12 cellular contexts compared by ENCODE assay signal in genomic region chr16:75062135-75062943, GRCh38. TPM values are rescaled to one million over a fixed set of nuclear protein-coding genes. Genes with fewer than 3 reads are reported as not detected.
A peak's percentile ranks its signal among the peaks of the same experiment; 100 is the strongest.
DNase-seq lines count a peak whose midpoint lies in the region; ATAC-seq and TF ChIP-seq lines count a peak whose summit lies in the region.
"Had no signal": no experiment of that assay in that cellular context is flagged by ENCODE, and none has a peak within 500 bp of the region (broad histone marks: within the 10 kb centered on the region; RNA-seq: fewer than 3 reads in every experiment).

No MANE protein-coding gene starts in this region.

- TF ChIP-seq POLR2A in heart left ventricle (IDR thresholded peaks at IDR 0.05), result no peak

- H3K4ac ChIP-seq in trophoblast cell (ENCODE audit: low read depth, low read length), result peak overlapping the region; percentile 52

- peaks cover 43% of the 10 kb centered on the region for H3K4me1 Mint-ChIP-seq in WTC11

- no peak overlapping the region for H2AFZ ChIP-seq in trophoblast cell (ENCODE audit: insufficient read depth, low read length, poor library complexity)

- no peak overlapping the region for H3K9ac ChIP-seq in trophoblast cell (ENCODE audit: low read length)

- H3K9me3 ChIP-seq in heart left ventricle, result no peaks in the 10 kb centered on the region
- H3K9me3 ChIP-seq in trophoblast cell (ENCODE audit: insufficient read depth, low read depth, low read length), result no peaks in the 10 kb centered on the region
- H3K9me3 ChIP-seq: mucosa of descending colon had no signal

- H3K36me3 Mint-ChIP-seq in WTC11, result no peaks in the 10 kb centered on the region

- peak overlapping the region; percentile 50 for H2BK12ac ChIP-seq in trophoblast cell (ENCODE audit: low read length)

- peak overlapping the region; percentile 76 for H2BK120ac ChIP-seq in trophoblast cell (ENCODE audit: insufficient read depth, low read length, poor library complexity)

- peak overlapping the region; percentile 53 for H4K8ac ChIP-seq in trophoblast cell (ENCODE audit: low read depth, low read length)

- TF ChIP-seq CTCF in WTC11 (IDR thresholded peaks at IDR 0.05) (no peak), heart left ventricle (IDR thresholded peaks at IDR 0.05) (no peak), GM20000 (IDR thresholded peaks at IDR 0.05; ENCODE audit: extremely low read depth, missing control alignments) (no peak)

- H3K79me2 ChIP-seq in trophoblast cell (ENCODE audit: control insufficient read depth, insufficient read depth, low read length, poor library complexity), result peaks cover 12% of the 10 kb centered on the region

- no peaks in the 10 kb centered on the region for H3K27me3 Mint-ChIP-seq in WTC11 (ENCODE audit: low read depth)

- peak overlapping the region; percentile 67 for H3K18ac ChIP-seq in trophoblast cell (ENCODE audit: low read length)

- no peaks in the 10 kb centered on the region for H3K9me3 Mint-ChIP-seq in WTC11
- H3K9me3 Mint-ChIP-seq: activated T-helper 2 cell treated with anti-CD3 and anti-CD28 coated beads, Interferon-gamma antibody, Interleukin-2, Interleukin-4, amounts not matched to agents 10 μg/mL and 5 μg/mL and 100 μg/mL, durations not matched to agents 14 hours and 24 hours and 36 hours had no signal

- CTCF ChIA-PET in WTC11 (lab: Charles Lee), result interaction anchor here (0.5 to 2.5 kb wide), 25 partner anchors 10 to 556 kb away, joined by 3 to 20 read pairs (median 4); partner anchors contain the start of genes WDR59 and ZNRF1

- intact Hi-C loops in heart left ventricle (cut with DNase I), result loop anchor here in 2 of 10 donors (5.0 to 10.0 kb wide), 2 partner anchors 45 to 58 kb away; no protein-coding TSS in a partner anchor

- H3K4me3 Mint-ChIP-seq in WTC11, result no peak overlapping the region

- H3K27ac ChIP-seq in heart left ventricle (peak overlapping the region in 11 of 12 donors; percentile 37 to 84 (median 73)), trophoblast cell (ENCODE audit: low read depth, low read length) (peak overlapping the region; percentile 69)

- peak overlapping the region in 1 of 12 donors; percentile 22 for H3K4me3 ChIP-seq in heart left ventricle
- no peak overlapping the region for H3K4me3 ChIP-seq in trophoblast cell (ENCODE audit: low read depth, low read length)
- H3K4me3 ChIP-seq: mucosa of descending colon had no signal

- H2BK5ac ChIP-seq in trophoblast cell (ENCODE audit: low read depth, low read length, poor library complexity), result peak overlapping the region; percentile 72

- H2AK5ac ChIP-seq in trophoblast cell (ENCODE audit: low read length), result no peak overlapping the region

- H3K4me1 ChIP-seq in heart left ventricle (peaks cover 0 to 57% (median 27%) of the 10 kb centered on the region in 12 donors), trophoblast cell (ENCODE audit: control insufficient read depth in 1 of 2, insufficient read depth in 2 of 2, low read length in 2 of 2) (peaks cover 15 to 20% of the 10 kb centered on the region in 2 experiments)

- WGBS in heart left ventricle, 4 donors, result 37 to 51% (median 39%) methylated on average over 22 of the region's 22 CpGs
- WGBS in trophoblast cell (ENCODE audit: extremely low coverage, insufficient coverage, insufficient read length), result no CpG with 5 or more reads among the region's 22 CpGs

- H3K4me2 ChIP-seq in trophoblast cell (ENCODE audit: low read length), result no peak overlapping the region

- H3K79me1 ChIP-seq in trophoblast cell (ENCODE audit: low read length), result peaks cover 12% of the 10 kb centered on the region

- peak overlapping the region; percentile 70 for H4K91ac ChIP-seq in trophoblast cell (ENCODE audit: low read depth, low read length)

- H3K14ac ChIP-seq in trophoblast cell (ENCODE audit: low read length), result peak overlapping the region; percentile 60

- H3K27ac Mint-ChIP-seq in WTC11, result peak overlapping the region; percentile 26; the same call in 1 of the 2 replicates
- H3K27ac Mint-ChIP-seq: activated T-helper 2 cell treated with anti-CD3 and anti-CD28 coated beads, Interferon-gamma antibody, Interleukin-2, Interleukin-4, amounts not matched to agents 10 μg/mL and 5 μg/mL and 100 μg/mL, durations not matched to agents 14 hours and 24 hours and 36 hours had no signal

- no peak for ATAC-seq in WTC11
- peak; percentile 68 to 92 (median 82) for ATAC-seq in heart left ventricle
- ATAC-seq: mucosa of descending colon; stimulated activated naive CD8-positive, alpha-beta T cell treated with anti-CD3 and anti-CD28 coated beads, Interleukin-15, Interleukin-2, amounts not matched to agents 100 U/mL and 50 U/mL, for 24 hours had no signal

- H4K12ac ChIP-seq in trophoblast cell (ENCODE audit: low read depth, low read length), result no peak overlapping the region

- POLR2A ChIA-PET in WTC11 (lab: Charles Lee), result no interaction called here

- DNase-seq in DMS79 (lab: John Stamatoyannopoulos, UW), result peak; percentile 49
- no peak for DNase-seq in WTC11 (ENCODE audit: low spot score)
- DNase-seq in heart left ventricle, result peak; percentile 53 to 90 (median 81)
- peak; percentile 83 to 87 for DNase-seq in trophoblast cell
- no peak for DNase-seq in NCI-H1694 (lab: John Stamatoyannopoulos, UW)
- no peak for DNase-seq in GM20000 (ENCODE audit: low spot score)
- DNase-seq in T-helper 9 cell, result no peak
- DNase-seq in activated CD8-positive, alpha-beta memory T cell treated with anti-CD3 and anti-CD28 coated beads, Interleukin-2, amount 50 U/mL, for 4 hours, result no peak
- DNase-seq: mucosa of descending colon; OCI-M1; stimulated activated naive CD8-positive, alpha-beta T cell treated with anti-CD3 and anti-CD28 coated beads, Interleukin-15, Interleukin-2, amounts not matched to agents 100 U/mL and 50 U/mL, for 24 hours had no signal

- no peaks in the 10 kb centered on the region for H3K27me3 ChIP-seq in heart left ventricle
- no peaks in the 10 kb centered on the region for H3K27me3 ChIP-seq in trophoblast cell (ENCODE audit: insufficient read depth, low read length)

- H3K36me3 ChIP-seq in heart left ventricle (no peaks in the 10 kb centered on the region), trophoblast cell (ENCODE audit: control insufficient read depth in 1 of 2, insufficient read depth in 2 of 2, low read length in 2 of 2) (no peaks in the 10 kb centered on the region)

- H3K23ac ChIP-seq in trophoblast cell (ENCODE audit: low read length), result no peak overlapping the region

TF ChIP-seq in WTC11, 78 proteins besides CTCF, POLR2A, EP300 and RAD21:
- TF ChIP-seq ETV6 (CRISPR knock-in tag; IDR thresholded peaks at IDR 0.05) (no peak), NFE2L1 (CRISPR knock-in tag; IDR thresholded peaks at IDR 0.05) (no peak)

RNA-seq across cellular contexts. Expression of gene LDHD, which starts 54.2 kb away (rescaled TPM):
- total RNA-seq in WTC11 (2021), result 12.3 to 12.6 TPM (median 12.3 TPM) in 3 replicates
- 100 to 1,000 TPM in 3 of 9 donors, 10 to 100 TPM in 6; 56.4 to 185 (median 90.6) TPM for total RNA-seq in heart left ventricle
- 100 to 1,000 TPM in 1 of 2 donors, 10 to 100 TPM in 1; 49.0 to 104 TPM for polyA plus RNA-seq in heart left ventricle
- 0.08 and 0.15 TPM in 2 replicates for polyA plus RNA-seq in trophoblast cell (2013)

Comparison
In these comparisons a context has a peak if more than half of its experiments do, and no peak if none do; other contexts are left out.
1. DNase-seq: peak in DMS79 (single experiment), heart left ventricle (5 of 5) and trophoblast cell (2 of 2); none in WTC11 (single experiment), NCI-H1694 (single experiment), GM20000 (single experiment), T-helper 9 cell (single experiment) and activated CD8-positive, alpha-beta memory T cell treated with anti-CD3 and anti-CD28 coated beads, Interleukin-2, amount 50 U/mL, for 4 hours (single experiment).